ENCODE assay signal across 10 cellular contexts in genomic region chr1:34792868-34793727, GRCh38. TPM values are rescaled to one million over a fixed set of nuclear protein-coding genes. Genes with fewer than 3 reads are reported as not detected.
DNase-seq lines count a peak whose midpoint lies in the region; ATAC-seq, FAIRE-seq and TF ChIP-seq lines count a peak whose summit lies in the region.
"Had no signal": no experiment of that assay in that cellular context is flagged by ENCODE, and none has a peak within 500 bp of the region (broad histone marks: within the 10 kb centered on the region; RNA-seq: fewer than 3 reads in every experiment).

Gene GJA4 (plus strand): TSS chr1:34792999. CDS start chr1:34794214, 1,215 bp downstream.

- no peaks in the 10 kb centered on the region for H3K9me3 Mint-ChIP-seq in CD8-positive, alpha-beta T cell
- no peaks in the 10 kb centered on the region for H3K9me3 Mint-ChIP-seq in activated naive CD4-positive, alpha-beta T cell treated with anti-CD3 and anti-CD28 coated beads, Interleukin-2, amount 50 U/mL, for 24 hours

- no peak for FAIRE-seq in pancreas (lab: Jason Lieb, UNC)
- FAIRE-seq: frontal cortex had no signal

- no peak within 1 kb of the TSS for H3K27ac ChIP-seq in CD8-positive, alpha-beta T cell (ENCODE audit: low read depth, low read length)
- no peak within 1 kb of the TSS for H3K27ac ChIP-seq in hepatocyte
- H3K27ac ChIP-seq in pancreas, result no peak within 1 kb of the TSS

- no peak within 1 kb of the TSS for H2AFZ ChIP-seq in hepatocyte

- no peaks in the 10 kb centered on the region for H3K9me3 ChIP-seq in CD8-positive, alpha-beta T cell (ENCODE audit: low read length)
- H3K9me3 ChIP-seq in hepatocyte (ENCODE audit: low read depth) (no peaks in the 10 kb centered on the region), pancreas (no peaks in the 10 kb centered on the region)

- H3K4me3 Mint-ChIP-seq in CD8-positive, alpha-beta T cell, result peak within 1 kb of the TSS; percentile 69
- H3K4me3 Mint-ChIP-seq in activated naive CD4-positive, alpha-beta T cell treated with anti-CD3 and anti-CD28 coated beads, Interleukin-2, amount 50 U/mL, for 24 hours, result peak within 1 kb of the TSS; percentile 64

- H4K20me1 ChIP-seq in hepatocyte (ENCODE audit: insufficient read depth, poor library complexity, severe bottlenecking), result no peaks in the 10 kb centered on the region

- CTCF ChIA-PET in CD8-positive, alpha-beta T cell (lab: Charles Lee), result interaction anchor here (1.2 kb wide), 1 partner anchor 60 kb away, joined by 5 read pairs; no protein-coding TSS in a partner anchor

- H3K4me1 Mint-ChIP-seq in CD8-positive, alpha-beta T cell (ENCODE audit: low read depth), result peaks cover 5% of the 10 kb centered on the region
- peaks cover 4% of the 10 kb centered on the region for H3K4me1 Mint-ChIP-seq in activated naive CD4-positive, alpha-beta T cell treated with anti-CD3 and anti-CD28 coated beads, Interleukin-2, amount 50 U/mL, for 24 hours

- no peak for TF ChIP-seq CTCF in CD8-positive, alpha-beta T cell (IDR thresholded peaks at IDR 0.05)
- TF ChIP-seq CTCF in hepatocyte (IDR thresholded peaks at IDR 0.05; ENCODE audit: poor library complexity), result no peak
- no peak for TF ChIP-seq CTCF in pancreas (IDR thresholded peaks at IDR 0.05)

- no peak for DNase-seq in CD8-positive, alpha-beta T cell
- DNase-seq in hepatocyte (ENCODE audit: low spot score) (no peak), pancreas (no peak), NCI-H510A treated with DMSO at 0.1 percent for 48 hours (lab: John Stamatoyannopoulos, UW) (no peak), SHP77 treated with DMSO at 0.1 percent for 48 hours (lab: John Stamatoyannopoulos, UW) (no peak)
- DNase-seq: NCI-H1092 treated with DMSO at 0.1 percent for 48 hours had no signal

- peak within 1 kb of the TSS; percentile 28 for H3K4me3 ChIP-seq in CD8-positive, alpha-beta T cell (ENCODE audit: low read depth, low read length)
- H3K4me3 ChIP-seq in hepatocyte, result no peak within 1 kb of the TSS
- peak within 1 kb of the TSS in 2 of 4 donors; percentile 24 to 30 for H3K4me3 ChIP-seq in pancreas

- WGBS in hepatocyte (ENCODE audit: low lambda C conversion rate, missing lambda C conversion rate), result 15% methylated on average over 38 of the region's 45 CpGs
- 20% methylated on average over 27 to 45 of the region's 45 CpGs for WGBS in pancreas, 2 donors

- H3K27ac Mint-ChIP-seq in CD8-positive, alpha-beta T cell, result no peak within 1 kb of the TSS
- H3K27ac Mint-ChIP-seq in activated naive CD4-positive, alpha-beta T cell treated with anti-CD3 and anti-CD28 coated beads, Interleukin-2, amount 50 U/mL, for 24 hours, result peak within 1 kb of the TSS; percentile 23

- H3K4me2 ChIP-seq in hepatocyte, result peak within 1 kb of the TSS; percentile 75

- peaks cover 20% of the 10 kb centered on the region for H3K27me3 Mint-ChIP-seq in CD8-positive, alpha-beta T cell (ENCODE audit: low read depth)
- H3K27me3 Mint-ChIP-seq in activated naive CD4-positive, alpha-beta T cell treated with anti-CD3 and anti-CD28 coated beads, Interleukin-2, amount 50 U/mL, for 24 hours, result peaks cover 7% of the 10 kb centered on the region

- intact Hi-C loops in CD8-positive, alpha-beta T cell (cut with DNase I, micrococcal nuclease), result no loop called here
- intact Hi-C loops in pancreas (cut with DNase I), result loop anchor here in 1 of 3 donors (5.0 kb wide), 1 partner anchor 59 kb away; no protein-coding TSS in a partner anchor

- H3K27me3 ChIP-seq in CD8-positive, alpha-beta T cell (ENCODE audit: insufficient read depth, low read length), result no peaks in the 10 kb centered on the region
- H3K27me3 ChIP-seq in hepatocyte (peaks cover 22% of the 10 kb centered on the region), pancreas (no peaks in the 10 kb centered on the region)

- peak; percentile 29 for ATAC-seq in CD8-positive, alpha-beta T cell
- ATAC-seq in pancreas (peak in 3 of 4 donors; percentile 21 to 60 (median 59)), HG02571 (IDR thresholded peaks at IDR 0.05; ENCODE audit: unreplicated experiment) (no peak), HG03342 (IDR thresholded peaks at IDR 0.05; ENCODE audit: unreplicated experiment) (no peak)

- H3K79me2 ChIP-seq in hepatocyte, result no peaks in the 10 kb centered on the region

- peaks cover 5% of the 10 kb centered on the region for H3K4me1 ChIP-seq in CD8-positive, alpha-beta T cell (ENCODE audit: insufficient read depth, low read length)
- H3K4me1 ChIP-seq in hepatocyte (ENCODE audit: insufficient read depth), result no peaks in the 10 kb centered on the region
- no peaks in the 10 kb centered on the region for H3K4me1 ChIP-seq in pancreas

- no peaks in the 10 kb centered on the region for H3K36me3 ChIP-seq in CD8-positive, alpha-beta T cell (ENCODE audit: insufficient read depth, low read length)
- no peaks in the 10 kb centered on the region for H3K36me3 ChIP-seq in hepatocyte (replicated peaks; ENCODE audit: insufficient read depth, low read depth)
- H3K36me3 ChIP-seq in pancreas, result no peaks in the 10 kb centered on the region

- H3K9me2 ChIP-seq in hepatocyte (replicated peaks; ENCODE audit: insufficient read depth), result no peaks in the 10 kb centered on the region

- no peaks in the 10 kb centered on the region for H3K36me3 Mint-ChIP-seq in CD8-positive, alpha-beta T cell
- no peaks in the 10 kb centered on the region for H3K36me3 Mint-ChIP-seq in activated naive CD4-positive, alpha-beta T cell treated with anti-CD3 and anti-CD28 coated beads, Interleukin-2, amount 50 U/mL, for 24 hours

- POLR2A ChIA-PET in CD8-positive, alpha-beta T cell (lab: Charles Lee), result no interaction called here

RNA-seq across cellular contexts. Expression of gene GJA4, which starts in this region (rescaled TPM):
- not detected for total RNA-seq in CD8-positive, alpha-beta T cell
- 2.5 and 3.8 TPM in 2 replicates for total RNA-seq in hepatocyte
- polyA plus RNA-seq in hepatocyte, result 3.7 and 7.7 TPM in 2 replicates
- total RNA-seq in pancreas, result 1 to 10 TPM; 1.1 to 6.7 (median 1.4) TPM
- 1 to 10 TPM; 1.7 to 4.0 TPM for polyA plus RNA-seq in pancreas

Comparison
In these comparisons a context has a peak if more than half of its experiments do, and no peak if none do; other contexts are left out.
1. Peak in ATAC-seq and H3K4me3 ChIP-seq in CD8-positive, alpha-beta T cell; RNA of the gene not detected or under 1 TPM.
2. ATAC-seq: peak in pancreas (3 of 4); none in HG02571 (single experiment) and HG03342 (single experiment).